1 cellular context compared by ENCODE assay signal in genomic region chr12:31849090-31849687, GRCh38.
TF ChIP-seq lines count a peak whose summit lies in the region.

No MANE protein-coding gene starts in this region.

TF ChIP-seq in HepG2, 621 proteins besides CTCF, POLR2A, EP300 and RAD21 (continued from another document):
- TF ChIP-seq TFDP2 (CRISPR knock-in tag; IDR thresholded peaks at IDR 0.05), result no peak
- TF ChIP-seq ZFP41 (CRISPR knock-in tag; IDR thresholded peaks at IDR 0.05; ENCODE audit: borderline replicate concordance), result no peak
- TF ChIP-seq ZBTB34 (CRISPR knock-in tag; IDR thresholded peaks at IDR 0.05), result no peak
- TF ChIP-seq HNRNPUL1 (IDR thresholded peaks at IDR 0.05; ENCODE audit: low read depth, low read length), result no peak
- TF ChIP-seq ZNF280D (CRISPR knock-in tag; IDR thresholded peaks at IDR 0.05), result peak; percentile 75; the same call in 1 of the 2 replicates
- TF ChIP-seq ETV6 (CRISPR knock-in tag; conservative IDR thresholded peaks at IDR 0.05), result no peak
- TF ChIP-seq ZMYM4 (CRISPR knock-in tag; IDR thresholded peaks at IDR 0.05), result no peak
- no peak for TF ChIP-seq SMAD9 (CRISPR knock-in tag; IDR thresholded peaks at IDR 0.05)
- no peak for TF ChIP-seq HOXA9 (CRISPR knock-in tag; IDR thresholded peaks at IDR 0.05; ENCODE audit: borderline replicate concordance)
- TF ChIP-seq MTA3 (CRISPR knock-in tag; IDR thresholded peaks at IDR 0.05), result no peak
- TF ChIP-seq NR1H2 (CRISPR knock-in tag; IDR thresholded peaks at IDR 0.05; ENCODE audit: borderline replicate concordance, low read depth), result no peak
- no peak for TF ChIP-seq ZSCAN31 (CRISPR knock-in tag; IDR thresholded peaks at IDR 0.05; ENCODE audit: low read depth)
- no peak for TF ChIP-seq REXO4 (CRISPR knock-in tag; IDR thresholded peaks at IDR 0.05; ENCODE audit: borderline replicate concordance)
- no peak for TF ChIP-seq CENPBD1 (CRISPR knock-in tag; IDR thresholded peaks at IDR 0.05; ENCODE audit: borderline replicate concordance, low read depth)
- TF ChIP-seq ZNF253 (CRISPR knock-in tag; IDR thresholded peaks at IDR 0.05; ENCODE audit: borderline replicate concordance), result no peak
- no peak for TF ChIP-seq MED8 (CRISPR knock-in tag; IDR thresholded peaks at IDR 0.05; ENCODE audit: insufficient replicate concordance)
- TF ChIP-seq DNMT3B (CRISPR knock-in tag; conservative IDR thresholded peaks at IDR 0.05), result no peak
- peak; percentile 59; the same call in 1 of the 2 replicates for TF ChIP-seq TOPORS (CRISPR knock-in tag; IDR thresholded peaks at IDR 0.05)
